ENCODE assay signal across 21 cellular contexts in the genomic region with DNA sequence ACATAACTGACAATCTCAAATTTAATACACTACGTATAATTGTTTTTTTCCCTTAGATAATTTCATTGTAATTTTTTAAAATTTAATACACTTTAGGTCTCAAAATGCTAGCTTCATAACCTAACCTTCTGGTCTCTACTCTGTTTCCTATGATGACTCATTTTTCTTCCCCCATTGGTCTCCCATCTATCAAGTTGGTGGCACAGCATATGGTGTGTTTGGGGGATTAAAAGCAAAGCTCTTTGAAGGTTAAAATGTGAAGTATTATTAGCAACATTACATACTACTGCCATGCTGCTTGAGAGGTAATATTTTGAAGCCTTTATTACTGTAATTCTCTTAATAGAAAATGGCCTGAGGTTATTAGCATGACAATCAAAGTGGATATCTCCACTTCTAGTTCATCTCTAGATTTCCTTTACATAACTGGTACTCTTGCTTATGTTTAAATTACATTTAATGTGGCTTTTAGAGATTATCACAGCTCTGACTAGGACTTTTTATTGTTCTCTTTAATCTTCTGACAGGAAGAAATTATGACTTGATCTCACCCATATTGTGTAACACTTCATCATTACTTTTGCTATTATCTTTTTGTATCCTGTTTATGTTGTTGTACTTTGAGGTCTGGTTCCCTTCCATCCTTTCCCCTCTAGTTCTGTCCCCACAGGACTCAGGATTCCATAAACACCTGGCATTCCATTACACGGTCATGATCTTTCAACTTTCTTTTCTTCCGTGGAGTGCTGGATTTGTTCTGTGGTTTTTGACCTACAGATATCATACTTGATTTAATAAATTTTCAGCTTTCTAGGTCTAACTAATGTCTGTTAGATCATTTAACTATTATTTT.
DNase-seq lines count a peak whose midpoint lies in the region; ATAC-seq, FAIRE-seq and TF ChIP-seq lines count a peak whose summit lies in the region.
"Had no signal": no experiment of that assay in that cellular context is flagged by ENCODE, and none has a peak within 500 bp of the region (broad histone marks: within the 10 kb centered on the region; RNA-seq: fewer than 3 reads in every experiment).

No MANE protein-coding gene starts in this region.

- H3K4me3 Mint-ChIP-seq in brain: no peak overlapping the region
- H3K4me3 Mint-ChIP-seq: activated naive CD8-positive, alpha-beta T cell treated with anti-CD3 and anti-CD28 coated beads for 36 hours; activated T-helper 17 cell treated with anti-CD3 and anti-CD28 coated beads, Interleukin-2, amount 50 U/mL, for 72 hours; nephron had no signal

- no peak overlapping the region for H3K4me3 ChIP-seq in sigmoid colon
- H3K4me3 ChIP-seq: body of pancreas, GM12878, tibial nerve had no signal

- FAIRE-seq in H54 (lab: Jason Lieb, UNC): peak; percentile 81
- FAIRE-seq: GM12878 had no signal

- no peak for ATAC-seq in HG03280 (IDR thresholded peaks at IDR 0.05; ENCODE audit: unreplicated experiment)
- ATAC-seq: activated T-helper 17 cell treated with anti-CD3 and anti-CD28 coated beads, Interleukin-2, amount 50 U/mL, for 72 hours; body of pancreas; GM12878; stimulated activated naive CD8-positive, alpha-beta T cell treated with anti-CD3 and anti-CD28 coated beads, Interleukin-15, Interleukin-2, amounts not matched to agents 100 U/mL and 50 U/mL, for 24 hours had no signal

- H3K4me1 ChIP-seq in sigmoid colon: peaks cover 0 to 45% (median 23%) of the 10 kb centered on the region in 4 donors
- H3K4me1 ChIP-seq: body of pancreas had no signal

- H3K27ac Mint-ChIP-seq in brain: peak overlapping the region in 3 of 5 experiments; percentile 14 to 92 (median 66)
- H3K27ac Mint-ChIP-seq: activated naive CD8-positive, alpha-beta T cell treated with anti-CD3 and anti-CD28 coated beads for 36 hours; activated T-helper 17 cell treated with anti-CD3 and anti-CD28 coated beads, Interleukin-2, amount 50 U/mL, for 72 hours had no signal

- peaks cover 0 to 1% (median 0%) of the 10 kb centered on the region in 5 experiments for H3K9me3 Mint-ChIP-seq in brain
- H3K9me3 Mint-ChIP-seq: activated naive CD8-positive, alpha-beta T cell treated with anti-CD3 and anti-CD28 coated beads for 36 hours; nephron had no signal

- no peaks in the 10 kb centered on the region for H3K27me3 Mint-ChIP-seq in brain
- H3K27me3 Mint-ChIP-seq: activated T-helper 17 cell treated with anti-CD3 and anti-CD28 coated beads, Interleukin-2, amount 50 U/mL, for 72 hours had no signal

- TF ChIP-seq CTCF in brain (conservative IDR thresholded peaks at IDR 0.05) (no peak), sigmoid colon (IDR thresholded peaks at IDR 0.05) (no peak)

- TF ChIP-seq POLR2A in H54 (IDR thresholded peaks at IDR 0.05; ENCODE audit: low read depth, low read length) (no peak), sigmoid colon (IDR thresholded peaks at IDR 0.05) (no peak)

- WGBS in sigmoid colon, 2 donors: 84 to 88% methylated on average over 3 of the region's 3 CpGs

- no peak for DNase-seq in H54 (ENCODE audit: insufficient read length, low spot score)
- peak; percentile 78 for DNase-seq in NCI-H2171 treated with DMSO at 0.1 percent for 48 hours (lab: John Stamatoyannopoulos, UW)
- DNase-seq in sigmoid colon: no peak
- no peak for DNase-seq in HuH-7.5 (ENCODE audit: low spot score)
- DNase-seq in cerebellar nuclear complex (lab: John Stamatoyannopoulos, UW): no peak
- DNase-seq: activated CD4-positive, CD25-positive, alpha-beta regulatory T cell treated with anti-CD3 and anti-CD28 coated beads, Interleukin-2, amount 50 U/mL, for 72 hours; activated naive CD8-positive, alpha-beta T cell treated with anti-CD3 and anti-CD28 coated beads for 36 hours; body of pancreas; Calu3; cortex of kidney; HCEC 1CT; NCI-H748 treated with DMSO at 0.1 percent for 48 hours; stimulated activated CD4-positive, alpha-beta T cell treated with anti-CD3 and anti-CD28 coated beads, Interleukin-1b, Interleukin-23, amount 100 ng/mL, for 48 hours; stimulated activated naive CD8-positive, alpha-beta T cell treated with anti-CD3 and anti-CD28 coated beads, Interleukin-15, Interleukin-2, amounts not matched to agents 100 U/mL and 50 U/mL, for 24 hours; T1000 had no signal

- H3K36me3 Mint-ChIP-seq in brain: no peaks in the 10 kb centered on the region
- H3K36me3 Mint-ChIP-seq: activated naive CD8-positive, alpha-beta T cell treated with anti-CD3 and anti-CD28 coated beads for 36 hours had no signal

- no peak for TF ChIP-seq EP300 in sigmoid colon (IDR thresholded peaks at IDR 0.05)

- no peaks in the 10 kb centered on the region for H3K27me3 ChIP-seq in sigmoid colon
- H3K27me3 ChIP-seq: body of pancreas, tibial nerve had no signal

- peaks cover 56% of the 10 kb centered on the region for H3K4me1 Mint-ChIP-seq in brain
- H3K4me1 Mint-ChIP-seq: activated T-helper 17 cell treated with anti-CD3 and anti-CD28 coated beads, Interleukin-2, amount 50 U/mL, for 72 hours had no signal

- H3K27ac ChIP-seq in sigmoid colon: peak overlapping the region in 3 of 4 donors; percentile 21 to 63 (median 41)
- H3K27ac ChIP-seq: body of pancreas, tibial nerve had no signal

- H3K36me3 ChIP-seq in sigmoid colon: no peaks in the 10 kb centered on the region
- H3K36me3 ChIP-seq: tibial nerve had no signal

- intact Hi-C loops in sigmoid colon (cut with DNase I): loop anchor here (10.0 kb wide), 1 partner anchor 807 kb away; a partner anchor contains a TSS

- no peaks in the 10 kb centered on the region for H3K9me3 ChIP-seq in sigmoid colon
- H3K9me3 ChIP-seq: body of pancreas, tibial nerve had no signal
